ENCODE assay signal across 1 cellular context in genomic region chr16:68246121-68246520, GRCh38.
A peak's percentile ranks its signal among the peaks of the same experiment; 100 is the strongest.
TF ChIP-seq lines count a peak whose summit lies in the region.

No MANE protein-coding gene starts in this region.

TF ChIP-seq in K562, 482 proteins besides CTCF, POLR2A, EP300 and RAD21:
- TF ChIP-seq HNRNPK (IDR thresholded peaks at IDR 0.05; ENCODE audit: low read depth, low read length, poor library complexity, severe bottlenecking) (no peak), ZNF263 (CRISPR knock-in tag; IDR thresholded peaks at IDR 0.05; ENCODE audit: borderline replicate concordance) (0 out of 2 replicates have a peak, but pooled peaks have one; percentile 4)
TF ChIP-seq in K562: peak in this region for 1.
